Comparison of ENCODE assay signal across 8 cellular contexts in genomic region chr12:7251328-7251996, GRCh38. TPM values are rescaled to one million over a fixed set of nuclear protein-coding genes. Genes with fewer than 3 reads are reported as not detected.
"Had no signal": no experiment of that assay in that cellular context is flagged by ENCODE, and none has a peak within 500 bp of the region (broad histone marks: within the 10 kb centered on the region; RNA-seq: fewer than 3 reads in every experiment).

No MANE protein-coding gene starts in this region.

RNA-seq across cellular contexts. Expression of gene ACSM4, which starts 52.4 kb away (rescaled TPM):
- total RNA-seq: M059J, NCI-H460, OCI-LY7, PC-9, Right ventricle myocardium inferior, RPMI7951, SJCRH30, SK-MEL-5 had no signal
